ENCODE assay signal across 10 cellular contexts in the genomic region with DNA sequence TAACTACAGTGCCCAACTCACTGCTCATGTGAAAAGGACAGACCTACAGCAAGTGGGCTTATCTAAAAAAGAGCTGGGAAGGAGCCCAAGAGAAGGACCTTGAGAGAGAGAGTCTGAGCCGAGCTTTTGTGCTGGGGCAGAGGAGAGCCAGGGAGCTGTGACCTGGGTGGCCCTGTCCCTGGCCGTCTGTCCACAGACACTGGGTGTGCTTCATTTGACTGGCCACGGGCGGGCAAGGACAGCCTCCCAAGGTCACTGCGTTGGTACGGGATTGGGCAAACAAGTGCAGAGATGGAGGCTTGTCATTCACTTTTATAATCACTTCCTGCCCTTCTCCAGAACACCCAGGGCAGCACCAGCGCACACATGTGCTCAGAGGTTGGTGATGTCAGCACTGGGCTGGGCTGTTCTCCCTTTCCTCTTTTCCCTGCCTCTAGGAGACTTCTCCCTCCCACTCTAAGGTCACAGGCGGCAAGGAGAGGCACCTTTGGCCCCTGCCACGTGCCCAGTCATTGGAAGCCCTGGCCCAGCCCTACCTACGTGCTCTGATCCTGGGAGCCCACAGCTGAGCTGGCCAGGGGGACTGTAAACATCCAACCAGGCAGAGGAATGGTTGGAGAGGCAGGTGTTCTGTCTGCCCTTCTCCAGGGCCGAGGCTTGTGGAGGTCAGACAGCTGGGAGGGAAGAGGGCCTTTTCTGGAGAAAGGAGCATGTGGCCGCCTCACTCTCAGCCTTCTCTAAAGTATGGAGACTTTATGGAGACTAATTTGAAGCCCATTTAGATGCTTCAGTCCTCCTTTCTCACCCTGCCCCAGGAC. TPM values are rescaled to one million over a fixed set of nuclear protein-coding genes. Genes with fewer than 3 reads are reported as not detected.
DNase-seq lines count a peak whose midpoint lies in the region; ATAC-seq and TF ChIP-seq lines count a peak whose summit lies in the region.
"Had no signal": no experiment of that assay in that cellular context is flagged by ENCODE, and none has a peak within 500 bp of the region (broad histone marks: within the 10 kb centered on the region; RNA-seq: fewer than 3 reads in every experiment).

No MANE protein-coding gene starts in this region.

- intact Hi-C loops in left lung (cut with DNase I): no loop called here
- intact Hi-C loops in testis (cut with DNase I; ENCODE audit: low total_unique reads): no loop called here

- H3K9me3 Mint-ChIP-seq in activated T-cell treated with anti-CD3 and anti-CD28 coated beads, Interleukin-2, amount 50 U/mL, for 4 hours: no peaks in the 10 kb centered on the region

- no peak for TF ChIP-seq CTCF in left lung (IDR thresholded peaks at IDR 0.05)
- no peak for TF ChIP-seq CTCF in testis (IDR thresholded peaks at IDR 0.05)

- H3K4me3 Mint-ChIP-seq in activated T-cell treated with anti-CD3 and anti-CD28 coated beads, Interleukin-2, amount 50 U/mL, for 4 hours: peak overlapping the region; percentile 67

- no peaks in the 10 kb centered on the region for H3K9me3 ChIP-seq in left lung
- H3K9me3 ChIP-seq in testis: no peaks in the 10 kb centered on the region

- H3K36me3 Mint-ChIP-seq in activated T-cell treated with anti-CD3 and anti-CD28 coated beads, Interleukin-2, amount 50 U/mL, for 4 hours (ENCODE audit: insufficient read depth): no peaks in the 10 kb centered on the region

- WGBS in testis, 2 donors: 35 to 45% methylated on average over 12 of the region's 12 CpGs

- H3K4me3 ChIP-seq in left lung (no peak overlapping the region), testis (no peak overlapping the region)

- peaks cover 72% of the 10 kb centered on the region for H3K4me1 Mint-ChIP-seq in activated T-cell treated with anti-CD3 and anti-CD28 coated beads, Interleukin-2, amount 50 U/mL, for 4 hours (ENCODE audit: low read depth)

- H3K4me1 ChIP-seq in left lung: peaks cover 0 to 21% of the 10 kb centered on the region in 2 donors
- peaks cover 10% of the 10 kb centered on the region for H3K4me1 ChIP-seq in testis

- ATAC-seq in activated T-cell treated with anti-CD3 and anti-CD28 coated beads, Interleukin-2, amount 50 U/mL, for 4 hours: peak; percentile 79 to 86
- ATAC-seq in left lung (peak; percentile 91), SK-N-SH treated with all-trans-retinoic acid at 6 μM for 48 hours (no peak)

- peak overlapping the region in 1 of 2 donors; percentile 29 for H3K27ac ChIP-seq in left lung
- H3K27ac ChIP-seq in testis: peak overlapping the region; percentile 29 to 65
- H3K27ac ChIP-seq: HL-60 had no signal

- H3K27me3 Mint-ChIP-seq in activated T-cell treated with anti-CD3 and anti-CD28 coated beads, Interleukin-2, amount 50 U/mL, for 4 hours (ENCODE audit: low read depth): no peaks in the 10 kb centered on the region

- H3K27me3 ChIP-seq in left lung (no peaks in the 10 kb centered on the region), testis (no peaks in the 10 kb centered on the region)

- TF ChIP-seq POLR2A in testis (IDR thresholded peaks at IDR 0.05): no peak

- DNase-seq in DMS 273 (lab: John Stamatoyannopoulos, UW; ENCODE audit: unreplicated experiment) (peak; percentile 19), DMS 273 treated with DMSO at 0.1 percent for 48 hours (lab: John Stamatoyannopoulos, UW) (no peak), left lung (peak in 1 of 2 donors; percentile 68), testis (peak; percentile 79), HUDEP-2 (lab: John Stamatoyannopoulos, UW; ENCODE audit: unreplicated experiment in 76 of 76) (no peak), SW 1271 (lab: John Stamatoyannopoulos, UW) (no peak)
- peak; percentile 24 for DNase-seq in activated T-cell treated with anti-CD3 and anti-CD28 coated beads, Interleukin-2, amount 50 U/mL, for 4 hours
- DNase-seq: 8988T had no signal

- no peaks in the 10 kb centered on the region for H3K36me3 ChIP-seq in left lung
- no peaks in the 10 kb centered on the region for H3K36me3 ChIP-seq in testis (ENCODE audit: low read depth, missing control alignments)

TF ChIP-seq in SK-N-SH treated with all-trans-retinoic acid at 6 μM for 48 hours, 23 proteins besides CTCF, POLR2A, EP300 and RAD21:
- TF ChIP-seq, protein P1, sequence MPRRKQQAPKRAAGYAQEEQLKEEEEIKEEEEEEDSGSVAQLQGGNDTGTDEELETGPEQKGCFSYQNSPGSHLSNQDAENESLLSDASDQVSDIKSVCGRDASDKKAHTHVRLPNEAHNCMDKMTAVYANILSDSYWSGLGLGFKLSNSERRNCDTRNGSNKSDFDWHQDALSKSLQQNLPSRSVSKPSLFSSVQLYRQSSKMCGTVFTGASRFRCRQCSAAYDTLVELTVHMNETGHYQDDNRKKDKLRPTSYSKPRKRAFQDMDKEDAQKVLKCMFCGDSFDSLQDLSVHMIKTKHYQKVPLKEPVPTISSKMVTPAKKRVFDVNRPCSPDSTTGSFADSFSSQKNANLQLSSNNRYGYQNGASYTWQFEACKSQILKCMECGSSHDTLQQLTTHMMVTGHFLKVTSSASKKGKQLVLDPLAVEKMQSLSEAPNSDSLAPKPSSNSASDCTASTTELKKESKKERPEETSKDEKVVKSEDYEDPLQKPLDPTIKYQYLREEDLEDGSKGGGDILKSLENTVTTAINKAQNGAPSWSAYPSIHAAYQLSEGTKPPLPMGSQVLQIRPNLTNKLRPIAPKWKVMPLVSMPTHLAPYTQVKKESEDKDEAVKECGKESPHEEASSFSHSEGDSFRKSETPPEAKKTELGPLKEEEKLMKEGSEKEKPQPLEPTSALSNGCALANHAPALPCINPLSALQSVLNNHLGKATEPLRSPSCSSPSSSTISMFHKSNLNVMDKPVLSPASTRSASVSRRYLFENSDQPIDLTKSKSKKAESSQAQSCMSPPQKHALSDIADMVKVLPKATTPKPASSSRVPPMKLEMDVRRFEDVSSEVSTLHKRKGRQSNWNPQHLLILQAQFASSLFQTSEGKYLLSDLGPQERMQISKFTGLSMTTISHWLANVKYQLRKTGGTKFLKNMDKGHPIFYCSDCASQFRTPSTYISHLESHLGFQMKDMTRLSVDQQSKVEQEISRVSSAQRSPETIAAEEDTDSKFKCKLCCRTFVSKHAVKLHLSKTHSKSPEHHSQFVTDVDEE (CRISPR knock-in tag; IDR thresholded peaks at IDR 0.05): no peak
TF ChIP-seq in SK-N-SH treated with all-trans-retinoic acid at 6 μM for 48 hours: peak in this region for 0.

RNA-seq across cellular contexts. Expression of a gene that starts 6.4 kb away (rescaled TPM):
- total RNA-seq in activated T-cell treated with anti-CD3 and anti-CD28 coated beads, Interleukin-2, amount 50 U/mL, for 4 hours: 100 to 1,000 TPM; 155 to 172 (median 164) TPM
- 10 to 100 TPM; 29.8 to 50.2 TPM for total RNA-seq in left lung
- total RNA-seq in testis: 10 to 100 TPM; 18.7 to 35.9 TPM
- 22.8 TPM for polyA plus RNA-seq in testis (ENCODE audit: insufficient read depth, low read depth, low replicate concordance)

RNA-seq across cellular contexts. Expression of a gene that starts 39.9 kb away (rescaled TPM):
- 1 to 10 TPM; 1.2 to 2.5 (median 1.8) TPM for total RNA-seq in activated T-cell treated with anti-CD3 and anti-CD28 coated beads, Interleukin-2, amount 50 U/mL, for 4 hours
- total RNA-seq in left lung: 10 to 100 TPM; 28.6 to 67.1 TPM
- total RNA-seq in testis: 1 to 10 TPM; 3.2 to 5.6 TPM
- polyA plus RNA-seq in testis (ENCODE audit: insufficient read depth, low read depth, low replicate concordance): 18.4 TPM

Comparison
In these comparisons a context has a peak if more than half of its experiments do, and no peak if none do; other contexts are left out.
1. DNase-seq: peak in DMS 273 (single experiment), activated T-cell treated with anti-CD3 and anti-CD28 coated beads, Interleukin-2, amount 50 U/mL, for 4 hours (single experiment) and testis (single experiment); none in DMS 273 treated with DMSO at 0.1 percent for 48 hours (single experiment), HUDEP-2 (0 of 76) and SW 1271 (0 of 2).
2. RNA of a gene that starts 39.9 kb away (total RNA-seq): 28.6 to 67.1 TPM in left lung; 3.2 to 5.6 TPM in testis and 1.2 to 2.5 TPM in activated T-cell treated with anti-CD3 and anti-CD28 coated beads, Interleukin-2, amount 50 U/mL, for 4 hours; every median in the first group is over 4 times any median in the second.